33 cellular contexts compared by ENCODE assay signal in genomic region chr3:147371771-147372340, GRCh38. TPM values are rescaled to one million over a fixed set of nuclear protein-coding genes. Genes with fewer than 3 reads are reported as not detected.
"Had no signal": no experiment of that assay in that cellular context is flagged by ENCODE, and none has a peak within 500 bp of the region (broad histone marks: within the 10 kb centered on the region; RNA-seq: fewer than 3 reads in every experiment).

No MANE protein-coding gene starts in this region.

- H3K4me2 ChIP-seq: PC-9 had no signal

- H3K36me3 Mint-ChIP-seq: activated naive CD8-positive, alpha-beta T cell treated with anti-CD3 and anti-CD28 coated beads for 36 hours had no signal

- H3K27ac ChIP-seq: cardiac muscle cell, PC-9, WERI-Rb-1 had no signal

- DNase-seq: activated CD4-positive, alpha-beta T cell treated with anti-CD3 and anti-CD28 coated beads, Interleukin-2, amount 10 ng/mL, durations not matched to agents 24 days and 14 days; activated CD4-positive, alpha-beta T cell treated with anti-CD3 and anti-CD28 coated beads, Interleukin-2, amount 50 U/mL, for 4 hours; activated CD8-positive, alpha-beta T cell treated with anti-CD3 and anti-CD28 coated beads for 36 hours; activated effector memory CD4-positive, alpha-beta T cell treated with anti-CD3 and anti-CD28 coated beads, Interleukin-2, amount 50 U/mL, for 16 hours; activated naive CD4-positive, alpha-beta T cell; activated naive CD4-positive, alpha-beta T cell treated with anti-CD3 and anti-CD28 coated beads, Interleukin-2, amount 50 U/mL, for 16 hours; activated naive CD8-positive, alpha-beta T cell treated with anti-CD3 and anti-CD28 coated beads for 36 hours; activated T-cell treated with anti-CD3 and anti-CD28 coated beads, Interleukin-2, amount 50 U/mL, for 1 hour; activated T-cell treated with anti-CD3 and anti-CD28 coated beads, Interleukin-2, amount 50 U/mL, for 72 hours; amniotic stem cell; aorta; NCI-H1092 treated with DMSO at 0.1 percent for 48 hours; NCI-H1417; NCI-H146; NCI-H187; NCI-H2029 treated with DMSO at 0.1 percent for 48 hours; NCI-H2107; NCI-H2171; NCI-H510A; NCI-H526; NCI-H748 treated with DMSO at 0.1 percent for 48 hours; NK-92 treated with Interleukin-12 subunit alpha and Interleukin-12 subunit beta, amount 100 ng/mL, for 24 hours; PC-9; Right ventricle myocardium superior; SW 1271; T-helper 1 cell; T-helper 2 cell; T-helper 9 cell; WERI-Rb-1 had no signal

- H3K9me3 Mint-ChIP-seq: activated CD8-positive, alpha-beta T cell treated with anti-CD3 and anti-CD28 coated beads for 36 hours; activated naive CD8-positive, alpha-beta T cell treated with anti-CD3 and anti-CD28 coated beads for 36 hours; activated T-cell treated with anti-CD3 and anti-CD28 coated beads, Interleukin-2, amount 50 U/mL, for 72 hours; activated T-helper 17 cell treated with anti-CD3 and anti-CD28 coated beads, Interleukin-2, amount 50 U/mL, for 72 hours had no signal

- ATAC-seq: activated CD8-positive, alpha-beta T cell treated with anti-CD3 and anti-CD28 coated beads for 36 hours; activated T-cell treated with anti-CD3 and anti-CD28 coated beads, Interleukin-2, amount 50 U/mL, for 72 hours; activated T-helper 17 cell treated with anti-CD3 and anti-CD28 coated beads, Interleukin-2, amount 50 U/mL, for 72 hours had no signal

- H3K4me1 Mint-ChIP-seq: activated CD4-positive, alpha-beta T cell treated with anti-CD3 and anti-CD28 coated beads, Interleukin-2, amount 10 ng/mL, durations not matched to agents 24 days and 14 days; activated naive CD8-positive, alpha-beta T cell treated with anti-CD3 and anti-CD28 coated beads for 36 hours; activated T-helper 17 cell treated with anti-CD3 and anti-CD28 coated beads, Interleukin-2, amount 50 U/mL, for 72 hours had no signal

- H3K4me3 Mint-ChIP-seq: activated CD4-positive, alpha-beta T cell treated with anti-CD3 and anti-CD28 coated beads, Interleukin-2, amount 10 ng/mL, durations not matched to agents 24 days and 14 days; activated CD8-positive, alpha-beta T cell treated with anti-CD3 and anti-CD28 coated beads for 36 hours; activated naive CD8-positive, alpha-beta T cell treated with anti-CD3 and anti-CD28 coated beads for 36 hours; activated T-cell treated with anti-CD3 and anti-CD28 coated beads, Interleukin-2, amount 50 U/mL, for 72 hours; activated T-helper 17 cell treated with anti-CD3 and anti-CD28 coated beads, Interleukin-2, amount 50 U/mL, for 72 hours had no signal

- H3K4me3 ChIP-seq: cardiac muscle cell, PC-9 had no signal

- H3K36me3 ChIP-seq: cardiac muscle cell, WERI-Rb-1 had no signal

- H2AFZ ChIP-seq: PC-9 had no signal

- H3K27ac Mint-ChIP-seq: activated CD4-positive, alpha-beta T cell treated with anti-CD3 and anti-CD28 coated beads, Interleukin-2, amount 10 ng/mL, durations not matched to agents 24 days and 14 days; activated CD8-positive, alpha-beta T cell treated with anti-CD3 and anti-CD28 coated beads for 36 hours; activated naive CD8-positive, alpha-beta T cell treated with anti-CD3 and anti-CD28 coated beads for 36 hours; activated T-cell treated with anti-CD3 and anti-CD28 coated beads, Interleukin-2, amount 50 U/mL, for 72 hours; activated T-helper 17 cell treated with anti-CD3 and anti-CD28 coated beads, Interleukin-2, amount 50 U/mL, for 72 hours had no signal

RNA-seq across cellular contexts. Expression of gene ZIC4, which starts 34.5 kb away (rescaled TPM):
- total RNA-seq: activated CD4-positive, alpha-beta T cell treated with anti-CD3 and anti-CD28 coated beads, Interleukin-2, amount 10 ng/mL, durations not matched to agents 24 days and 14 days; activated CD8-positive, alpha-beta memory T cell treated with anti-CD3 and anti-CD28 coated beads for 36 hours; activated CD8-positive, alpha-beta T cell treated with anti-CD3 and anti-CD28 coated beads for 36 hours; activated naive CD8-positive, alpha-beta T cell treated with anti-CD3 and anti-CD28 coated beads for 36 hours; activated T-cell treated with anti-CD3 and anti-CD28 coated beads, Interleukin-2, amount 50 U/mL, for 72 hours; activated T-helper 17 cell treated with anti-CD3 and anti-CD28 coated beads, Interleukin-2, amount 50 U/mL, for 72 hours; cardiac muscle cell; M059J; PC-9; Right ventricle myocardium superior had no signal
- polyA plus RNA-seq: cardiac muscle cell had no signal

RNA-seq across cellular contexts. Expression of gene ZIC1, which starts 37.3 kb away (rescaled TPM):
- total RNA-seq: activated CD4-positive, alpha-beta T cell treated with anti-CD3 and anti-CD28 coated beads, Interleukin-2, amount 10 ng/mL, durations not matched to agents 24 days and 14 days; activated CD8-positive, alpha-beta memory T cell treated with anti-CD3 and anti-CD28 coated beads for 36 hours; activated CD8-positive, alpha-beta T cell treated with anti-CD3 and anti-CD28 coated beads for 36 hours; activated naive CD8-positive, alpha-beta T cell treated with anti-CD3 and anti-CD28 coated beads for 36 hours; activated T-cell treated with anti-CD3 and anti-CD28 coated beads, Interleukin-2, amount 50 U/mL, for 72 hours; activated T-helper 17 cell treated with anti-CD3 and anti-CD28 coated beads, Interleukin-2, amount 50 U/mL, for 72 hours; cardiac muscle cell; PC-9; Right ventricle myocardium superior had no signal
